Comparison of ENCODE assay signal across 26 cellular contexts in genomic region chr5:160444407-160444806, GRCh38.
"Had no signal": no experiment of that assay in that cellular context is flagged by ENCODE, and none has a peak within 500 bp of the region (broad histone marks: within the 10 kb centered on the region; RNA-seq: fewer than 3 reads in every experiment).

No MANE protein-coding gene starts in this region.

- H3K27me3 ChIP-seq: esophagus squamous epithelium, gastrocnemius medialis, heart right ventricle, left lung had no signal

- H3K27ac ChIP-seq: epithelial cell of prostate, esophagus squamous epithelium, gastrocnemius medialis, heart right ventricle, left lung, lower lobe of right lung had no signal

- H3K36me3 ChIP-seq: esophagus squamous epithelium, gastrocnemius medialis, heart right ventricle, left lung, lower lobe of right lung had no signal

- H3K4me3 ChIP-seq: esophagus squamous epithelium, gastrocnemius medialis, heart right ventricle, left lung, lower lobe of right lung, mucosa of descending colon had no signal

- H3K9me3 ChIP-seq: esophagus squamous epithelium, gastrocnemius medialis, heart right ventricle, left lung, lower lobe of right lung, mucosa of descending colon had no signal

- DNase-seq: cortex of kidney; effector CD8-positive, alpha-beta T cell; effector memory CD8-positive, alpha-beta T cell; endodermal cell; erythroblast; esophagus squamous epithelium; foreskin fibroblast; foreskin melanocyte; gastrocnemius medialis; glutamatergic neuron; head of caudate nucleus; heart right ventricle; hippocampal formation; left cardiac atrium; left lung; left ventricle myocardium superior; lower lobe of right lung; mesenchymal stem cell; mucosa of descending colon; naive B cell; naive thymus-derived CD8-positive, alpha-beta T cell had no signal

- H3K4me1 ChIP-seq: gastrocnemius medialis had no signal

- ATAC-seq: effector memory CD8-positive, alpha-beta T cell; esophagus mucosa; gastrocnemius medialis; heart right ventricle; left cardiac atrium; left lung; left ventricle myocardium superior; lower lobe of right lung; mucosa of descending colon; naive thymus-derived CD8-positive, alpha-beta T cell had no signal

- FAIRE-seq: endometrium, islet of Langerhans, keratinocyte had no signal
